9 cellular contexts compared by ENCODE assay signal in genomic region chr1:111219466-111220286, GRCh38. TPM values are rescaled to one million over a fixed set of nuclear protein-coding genes. Genes with fewer than 3 reads are reported as not detected.
DNase-seq lines count a peak whose midpoint lies in the region; ATAC-seq and TF ChIP-seq lines count a peak whose summit lies in the region.
"Had no signal": no experiment of that assay in that cellular context is flagged by ENCODE, and none has a peak within 500 bp of the region (broad histone marks: within the 10 kb centered on the region; RNA-seq: fewer than 3 reads in every experiment).

No MANE protein-coding gene starts in this region.

- no peak for DNase-seq in natural killer cell
- no peak for DNase-seq in erythroblast (lab: John Stamatoyannopoulos, UW)
- DNase-seq in NCI-H82 (lab: John Stamatoyannopoulos, UW), result no peak
- no peak for DNase-seq in iPS-NIHi11 (ENCODE audit: low spot score)

- no peaks in the 10 kb centered on the region for H3K9me2 ChIP-seq in SU-DHL-6 (replicated peaks; ENCODE audit: insufficient read depth, low read length)

- peak overlapping the region; percentile 94 to 95 for H3K27ac Mint-ChIP-seq in natural killer cell

- peak overlapping the region; percentile 86 for H3K4me3 Mint-ChIP-seq in natural killer cell

- peak overlapping the region; percentile 36 for H3K4me3 ChIP-seq in SU-DHL-6 (ENCODE audit: insufficient read depth, low read length, poor library complexity, severe bottlenecking)

- H3K9me3 ChIP-seq in SU-DHL-6 (ENCODE audit: insufficient read depth, low read length), result no peaks in the 10 kb centered on the region

- H3K36me3 ChIP-seq in SU-DHL-6 (ENCODE audit: low read length), result no peaks in the 10 kb centered on the region

- peak overlapping the region; percentile 100 for H3K27ac ChIP-seq in SU-DHL-6 (ENCODE audit: low read depth, low read length)

- no peaks in the 10 kb centered on the region for H3K79me2 ChIP-seq in SU-DHL-6 (ENCODE audit: insufficient read depth, low read length)

- no peak for TF ChIP-seq POLR2A in erythroblast (IDR thresholded peaks at IDR 0.05; ENCODE audit: low read length)

- no peaks in the 10 kb centered on the region for H4K20me1 ChIP-seq in SU-DHL-6 (ENCODE audit: low read depth, low read length)

- peaks cover 0 to 5% of the 10 kb centered on the region in 2 donors for H3K27me3 Mint-ChIP-seq in natural killer cell (ENCODE audit: low read depth in 2 of 2)

- H3F3A ChIP-seq in SU-DHL-6 (ENCODE audit: insufficient read depth), result peaks cover 81% of the 10 kb centered on the region

- H3K4me1 Mint-ChIP-seq in natural killer cell, result peaks cover 91 to 95% of the 10 kb centered on the region in 2 donors

- no peaks in the 10 kb centered on the region for H3K36me3 Mint-ChIP-seq in natural killer cell

- H2AFZ ChIP-seq in SU-DHL-6 (ENCODE audit: low read depth, low read length, severe bottlenecking), result no peak overlapping the region

- H3K9ac ChIP-seq in SU-DHL-6 (ENCODE audit: low read length), result peak overlapping the region; percentile 78

- TF ChIP-seq CTCF in SU-DHL-6 (IDR thresholded peaks at IDR 0.05; ENCODE audit: insufficient read depth, low read length, poor library complexity, severe bottlenecking), result no peak
- TF ChIP-seq CTCF in natural killer cell (IDR thresholded peaks at IDR 0.05), result no peak

- peaks cover 2 to 3% of the 10 kb centered on the region in 2 donors for H3K9me3 Mint-ChIP-seq in natural killer cell

- intact Hi-C loops in natural killer cell (cut with micrococcal nuclease), result loop anchor here (5.0 to 10.0 kb wide), 6 partner anchors 77 to 545 kb away; partner anchors contain the start of genes CD53, CEPT1, DRAM2 and KCNA3

- no peaks in the 10 kb centered on the region for H3K27me3 ChIP-seq in SU-DHL-6 (ENCODE audit: low read length)

- ATAC-seq in GM18909 (IDR thresholded peaks at IDR 0.05; ENCODE audit: poor library complexity, unreplicated experiment) (peak; percentile 29), HG02870 (IDR thresholded peaks at IDR 0.05; ENCODE audit: unreplicated experiment) (peak; percentile 30), natural killer cell (peak; percentile 2 to 31 (median 25)), GM19467 (IDR thresholded peaks at IDR 0.05; ENCODE audit: unreplicated experiment) (no peak)

- peak overlapping the region; percentile 94 for H3K4me2 ChIP-seq in SU-DHL-6 (ENCODE audit: low read depth, low read length, poor library complexity, severe bottlenecking)

RNA-seq across cellular contexts. Expression of gene CHI3L2, which starts 7.8 kb away (rescaled TPM):
- 10 to 100 TPM; 13.5 to 21.1 (median 17.0) TPM for total RNA-seq in natural killer cell
- total RNA-seq: endothelial cell of umbilical vein had no signal

RNA-seq across cellular contexts. Expression of gene DENND2D, which starts 19.2 kb away (rescaled TPM):
- 100 to 1,000 TPM; 203 to 297 (median 203) TPM for total RNA-seq in natural killer cell
